1 cellular context compared by ENCODE assay signal in the genomic region with DNA sequence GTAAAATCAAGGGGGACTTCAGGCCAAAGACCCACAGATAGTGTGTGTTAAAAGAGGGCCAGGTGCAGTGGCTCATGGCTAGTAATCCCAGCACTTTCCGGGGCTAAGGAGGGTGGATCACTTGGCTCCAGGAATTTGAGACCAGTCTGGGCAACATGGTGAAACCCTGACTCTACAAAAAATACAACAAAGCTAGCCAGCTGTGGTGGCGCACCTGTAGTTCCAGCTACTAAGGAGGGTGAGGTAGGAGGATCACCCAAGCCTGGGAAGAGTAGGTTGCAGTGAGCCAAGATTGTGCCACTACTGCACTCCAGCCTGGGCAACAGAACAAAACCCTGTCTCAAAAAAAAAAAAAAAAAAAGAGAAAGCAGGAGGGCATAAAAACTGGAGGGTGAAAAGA.
TF ChIP-seq lines count a peak whose summit lies in the region.

No MANE protein-coding gene starts in this region.

TF ChIP-seq in H1, 55 proteins besides CTCF, POLR2A, EP300 and RAD21:
- TF ChIP-seq JUND (IDR thresholded peaks at IDR 0.05; ENCODE audit: low read length) (no peak), EGR1 (IDR thresholded peaks at IDR 0.05; ENCODE audit: borderline replicate concordance, low read depth, low read length) (no peak), POLR2AphosphoS5 (IDR thresholded peaks at IDR 0.05; ENCODE audit: low read depth, low read length) (0 out of 2 replicates have a peak, but pooled peaks have one; percentile 21), RBBP5 (IDR thresholded peaks at IDR 0.05; ENCODE audit: borderline replicate concordance, low read depth, low read length) (no peak), TEAD4 (IDR thresholded peaks at IDR 0.05; ENCODE audit: low read depth, low read length) (no peak)
TF ChIP-seq in H1: peak in this region for 1.
